ENCODE assay signal across 1 cellular context in the genomic region with DNA sequence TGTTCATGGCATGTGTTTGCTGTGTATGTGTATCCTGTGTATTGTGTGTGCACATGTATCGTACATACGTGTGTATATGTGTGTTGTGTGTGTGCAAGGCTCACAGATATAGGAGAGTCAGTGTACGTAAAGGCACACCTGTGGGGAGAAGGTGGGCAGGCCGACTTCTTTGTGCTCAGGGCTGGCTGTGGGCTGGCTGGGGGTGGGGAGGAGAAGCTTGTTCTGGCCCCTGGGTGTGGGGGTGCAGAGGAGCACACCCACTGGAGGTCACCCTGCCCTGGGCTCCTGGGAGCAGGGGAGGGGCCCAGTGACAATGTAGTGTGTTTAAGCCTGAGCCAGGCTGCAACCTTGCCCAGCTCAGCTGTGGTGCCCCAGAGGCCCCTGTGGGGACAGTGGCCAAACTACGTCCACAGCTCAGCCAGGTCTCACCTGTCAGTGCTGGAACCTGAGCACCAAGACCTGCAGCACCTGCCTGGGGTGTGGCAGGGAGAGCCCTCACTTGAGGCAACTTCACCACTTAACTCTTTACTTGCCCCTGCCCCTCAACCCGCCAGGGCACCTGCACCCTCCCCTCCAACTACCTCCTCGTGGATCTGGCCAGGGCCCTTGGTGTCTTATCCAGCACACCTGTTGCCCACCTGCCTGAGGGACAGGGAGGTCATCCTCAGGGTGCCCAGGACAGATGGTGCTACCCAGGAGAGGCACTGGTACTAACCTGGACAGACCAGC.
TF ChIP-seq lines count a peak whose summit lies in the region.

No MANE protein-coding gene starts in this region.

TF ChIP-seq in H1, 55 proteins besides CTCF, POLR2A, EP300 and RAD21:
- no peak for TF ChIP-seq RXRA (IDR thresholded peaks at IDR 0.05; ENCODE audit: insufficient read depth, low read depth, low read length)
- no peak for TF ChIP-seq CBX5 (IDR thresholded peaks at IDR 0.05; ENCODE audit: low read depth, low read length)
- TF ChIP-seq, protein P1, sequence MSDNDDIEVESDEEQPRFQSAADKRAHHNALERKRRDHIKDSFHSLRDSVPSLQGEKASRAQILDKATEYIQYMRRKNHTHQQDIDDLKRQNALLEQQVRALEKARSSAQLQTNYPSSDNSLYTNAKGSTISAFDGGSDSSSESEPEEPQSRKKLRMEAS (IDR thresholded peaks at IDR 0.05) = no peak
- no peak for TF ChIP-seq ATF3 (IDR thresholded peaks at IDR 0.05; ENCODE audit: insufficient read depth, low read depth, low read length)
- no peak for TF ChIP-seq POU5F1 (IDR thresholded peaks at IDR 0.05; ENCODE audit: low read depth, low read length)
- TF ChIP-seq HDAC6 (IDR thresholded peaks at IDR 0.05; ENCODE audit: low read depth, low read length) = no peak
- TF ChIP-seq, protein P2, sequence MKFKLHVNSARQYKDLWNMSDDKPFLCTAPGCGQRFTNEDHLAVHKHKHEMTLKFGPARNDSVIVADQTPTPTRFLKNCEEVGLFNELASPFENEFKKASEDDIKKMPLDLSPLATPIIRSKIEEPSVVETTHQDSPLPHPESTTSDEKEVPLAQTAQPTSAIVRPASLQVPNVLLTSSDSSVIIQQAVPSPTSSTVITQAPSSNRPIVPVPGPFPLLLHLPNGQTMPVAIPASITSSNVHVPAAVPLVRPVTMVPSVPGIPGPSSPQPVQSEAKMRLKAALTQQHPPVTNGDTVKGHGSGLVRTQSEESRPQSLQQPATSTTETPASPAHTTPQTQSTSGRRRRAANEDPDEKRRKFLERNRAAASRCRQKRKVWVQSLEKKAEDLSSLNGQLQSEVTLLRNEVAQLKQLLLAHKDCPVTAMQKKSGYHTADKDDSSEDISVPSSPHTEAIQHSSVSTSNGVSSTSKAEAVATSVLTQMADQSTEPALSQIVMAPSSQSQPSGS (IDR thresholded peaks at IDR 0.05; ENCODE audit: low read length) = no peak
- TF ChIP-seq YY1 (IDR thresholded peaks at IDR 0.05; ENCODE audit: low read depth, low read length) = no peak
- TF ChIP-seq CHD1 (IDR thresholded peaks at IDR 0.05; ENCODE audit: low read depth, low read length) = no peak
- TF ChIP-seq, protein P3, sequence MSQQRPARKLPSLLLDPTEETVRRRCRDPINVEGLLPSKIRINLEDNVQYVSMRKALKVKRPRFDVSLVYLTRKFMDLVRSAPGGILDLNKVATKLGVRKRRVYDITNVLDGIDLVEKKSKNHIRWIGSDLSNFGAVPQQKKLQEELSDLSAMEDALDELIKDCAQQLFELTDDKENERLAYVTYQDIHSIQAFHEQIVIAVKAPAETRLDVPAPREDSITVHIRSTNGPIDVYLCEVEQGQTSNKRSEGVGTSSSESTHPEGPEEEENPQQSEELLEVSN (IDR thresholded peaks at IDR 0.05) = no peak
